ENCODE assay signal across 1 cellular context in the genomic region with DNA sequence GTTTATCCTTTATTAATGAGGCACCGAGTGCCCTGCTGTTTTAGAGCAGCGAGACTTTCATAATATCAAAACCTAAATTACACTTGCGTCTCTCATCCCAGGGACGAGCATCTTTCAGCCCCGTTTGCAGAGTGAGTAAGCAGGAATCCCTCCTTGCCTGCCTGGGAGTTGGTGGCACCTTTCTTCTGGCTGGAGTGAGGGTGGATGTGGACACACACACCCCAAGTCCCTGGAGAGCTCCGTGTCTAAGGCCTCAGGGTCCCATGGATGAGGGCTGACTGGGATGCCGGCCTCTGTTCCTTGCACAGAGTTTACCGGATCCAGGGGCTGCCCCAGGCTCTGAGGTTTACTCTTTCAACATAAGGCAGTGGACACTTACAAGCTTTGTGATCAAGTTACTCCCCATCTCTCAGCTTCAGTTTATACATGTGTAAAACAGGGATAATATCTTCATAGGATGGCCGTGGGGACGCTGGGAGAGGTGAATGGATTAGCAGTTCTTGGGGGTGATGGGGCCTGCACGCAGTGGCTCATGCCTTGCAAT.
TF ChIP-seq lines count a peak whose summit lies in the region.

No MANE protein-coding gene starts in this region.

TF ChIP-seq in GM23338, 12 proteins besides CTCF, POLR2A, EP300 and RAD21 (continued from another document):
- TF ChIP-seq, protein P1, sequence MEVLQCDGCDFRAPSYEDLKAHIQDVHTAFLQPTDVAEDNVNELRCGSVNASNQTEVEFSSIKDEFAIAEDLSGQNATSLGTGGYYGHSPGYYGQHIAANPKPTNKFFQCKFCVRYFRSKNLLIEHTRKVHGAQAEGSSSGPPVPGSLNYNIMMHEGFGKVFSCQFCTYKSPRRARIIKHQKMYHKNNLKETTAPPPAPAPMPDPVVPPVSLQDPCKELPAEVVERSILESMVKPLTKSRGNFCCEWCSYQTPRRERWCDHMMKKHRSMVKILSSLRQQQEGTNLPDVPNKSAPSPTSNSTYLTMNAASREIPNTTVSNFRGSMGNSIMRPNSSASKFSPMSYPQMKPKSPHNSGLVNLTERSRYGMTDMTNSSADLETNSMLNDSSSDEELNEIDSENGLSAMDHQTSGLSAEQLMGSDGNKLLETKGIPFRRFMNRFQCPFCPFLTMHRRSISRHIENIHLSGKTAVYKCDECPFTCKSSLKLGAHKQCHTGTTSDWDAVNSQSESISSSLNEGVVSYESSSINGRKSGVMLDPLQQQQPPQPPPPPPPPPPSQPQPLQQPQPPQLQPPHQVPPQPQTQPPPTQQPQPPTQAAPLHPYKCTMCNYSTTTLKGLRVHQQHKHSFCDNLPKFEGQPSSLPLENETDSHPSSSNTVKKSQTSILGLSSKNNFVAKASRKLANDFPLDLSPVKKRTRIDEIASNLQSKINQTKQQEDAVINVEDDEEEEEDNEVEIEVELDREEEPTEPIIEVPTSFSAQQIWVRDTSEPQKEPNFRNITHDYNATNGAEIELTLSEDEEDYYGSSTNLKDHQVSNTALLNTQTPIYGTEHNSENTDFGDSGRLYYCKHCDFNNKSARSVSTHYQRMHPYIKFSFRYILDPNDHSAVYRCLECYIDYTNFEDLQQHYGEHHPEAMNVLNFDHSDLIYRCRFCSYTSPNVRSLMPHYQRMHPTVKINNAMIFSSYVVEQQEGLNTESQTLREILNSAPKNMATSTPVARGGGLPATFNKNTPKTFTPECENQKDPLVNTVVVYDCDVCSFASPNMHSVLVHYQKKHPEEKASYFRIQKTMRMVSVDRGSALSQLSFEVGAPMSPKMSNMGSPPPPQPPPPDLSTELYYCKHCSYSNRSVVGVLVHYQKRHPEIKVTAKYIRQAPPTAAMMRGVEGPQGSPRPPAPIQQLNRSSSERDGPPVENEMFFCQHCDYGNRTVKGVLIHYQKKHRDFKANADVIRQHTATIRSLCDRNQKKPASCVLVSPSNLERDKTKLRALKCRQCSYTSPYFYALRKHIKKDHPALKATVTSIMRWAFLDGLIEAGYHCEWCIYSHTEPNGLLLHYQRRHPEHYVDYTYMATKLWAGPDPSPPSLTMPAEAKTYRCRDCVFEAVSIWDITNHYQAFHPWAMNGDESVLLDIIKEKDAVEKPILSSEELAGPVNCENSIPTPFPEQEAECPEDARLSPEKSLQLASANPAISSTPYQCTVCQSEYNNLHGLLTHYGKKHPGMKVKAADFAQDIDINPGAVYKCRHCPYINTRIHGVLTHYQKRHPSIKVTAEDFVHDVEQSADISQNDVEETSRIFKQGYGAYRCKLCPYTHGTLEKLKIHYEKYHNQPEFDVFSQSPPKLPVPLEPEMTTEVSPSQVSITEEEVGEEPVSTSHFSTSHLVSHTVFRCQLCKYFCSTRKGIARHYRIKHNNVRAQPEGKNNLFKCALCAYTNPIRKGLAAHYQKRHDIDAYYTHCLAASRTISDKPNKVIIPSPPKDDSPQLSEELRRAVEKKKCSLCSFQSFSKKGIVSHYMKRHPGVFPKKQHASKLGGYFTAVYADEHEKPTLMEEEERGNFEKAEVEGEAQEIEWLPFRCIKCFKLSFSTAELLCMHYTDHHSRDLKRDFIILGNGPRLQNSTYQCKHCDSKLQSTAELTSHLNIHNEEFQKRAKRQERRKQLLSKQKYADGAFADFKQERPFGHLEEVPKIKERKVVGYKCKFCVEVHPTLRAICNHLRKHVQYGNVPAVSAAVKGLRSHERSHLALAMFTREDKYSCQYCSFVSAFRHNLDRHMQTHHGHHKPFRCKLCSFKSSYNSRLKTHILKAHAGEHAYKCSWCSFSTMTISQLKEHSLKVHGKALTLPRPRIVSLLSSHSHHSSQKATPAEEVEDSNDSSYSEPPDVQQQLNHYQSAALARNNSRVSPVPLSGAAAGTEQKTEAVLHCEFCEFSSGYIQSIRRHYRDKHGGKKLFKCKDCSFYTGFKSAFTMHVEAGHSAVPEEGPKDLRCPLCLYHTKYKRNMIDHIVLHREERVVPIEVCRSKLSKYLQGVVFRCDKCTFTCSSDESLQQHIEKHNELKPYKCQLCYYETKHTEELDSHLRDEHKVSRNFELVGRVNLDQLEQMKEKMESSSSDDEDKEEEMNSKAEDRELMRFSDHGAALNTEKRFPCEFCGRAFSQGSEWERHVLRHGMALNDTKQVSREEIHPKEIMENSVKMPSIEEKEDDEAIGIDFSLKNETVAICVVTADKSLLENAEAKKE (CRISPR knock-in tag; IDR thresholded peaks at IDR 0.05): no peak
- TF ChIP-seq ZNF331 (CRISPR knock-in tag; IDR thresholded peaks at IDR 0.05; ENCODE audit: low read depth): no peak
- TF ChIP-seq NANOG (IDR thresholded peaks at IDR 0.05; ENCODE audit: borderline replicate concordance): no peak
- TF ChIP-seq EZH2 (IDR thresholded peaks at IDR 0.05; ENCODE audit: low read depth, unreplicated experiment): no peak
- TF ChIP-seq, protein P2, sequence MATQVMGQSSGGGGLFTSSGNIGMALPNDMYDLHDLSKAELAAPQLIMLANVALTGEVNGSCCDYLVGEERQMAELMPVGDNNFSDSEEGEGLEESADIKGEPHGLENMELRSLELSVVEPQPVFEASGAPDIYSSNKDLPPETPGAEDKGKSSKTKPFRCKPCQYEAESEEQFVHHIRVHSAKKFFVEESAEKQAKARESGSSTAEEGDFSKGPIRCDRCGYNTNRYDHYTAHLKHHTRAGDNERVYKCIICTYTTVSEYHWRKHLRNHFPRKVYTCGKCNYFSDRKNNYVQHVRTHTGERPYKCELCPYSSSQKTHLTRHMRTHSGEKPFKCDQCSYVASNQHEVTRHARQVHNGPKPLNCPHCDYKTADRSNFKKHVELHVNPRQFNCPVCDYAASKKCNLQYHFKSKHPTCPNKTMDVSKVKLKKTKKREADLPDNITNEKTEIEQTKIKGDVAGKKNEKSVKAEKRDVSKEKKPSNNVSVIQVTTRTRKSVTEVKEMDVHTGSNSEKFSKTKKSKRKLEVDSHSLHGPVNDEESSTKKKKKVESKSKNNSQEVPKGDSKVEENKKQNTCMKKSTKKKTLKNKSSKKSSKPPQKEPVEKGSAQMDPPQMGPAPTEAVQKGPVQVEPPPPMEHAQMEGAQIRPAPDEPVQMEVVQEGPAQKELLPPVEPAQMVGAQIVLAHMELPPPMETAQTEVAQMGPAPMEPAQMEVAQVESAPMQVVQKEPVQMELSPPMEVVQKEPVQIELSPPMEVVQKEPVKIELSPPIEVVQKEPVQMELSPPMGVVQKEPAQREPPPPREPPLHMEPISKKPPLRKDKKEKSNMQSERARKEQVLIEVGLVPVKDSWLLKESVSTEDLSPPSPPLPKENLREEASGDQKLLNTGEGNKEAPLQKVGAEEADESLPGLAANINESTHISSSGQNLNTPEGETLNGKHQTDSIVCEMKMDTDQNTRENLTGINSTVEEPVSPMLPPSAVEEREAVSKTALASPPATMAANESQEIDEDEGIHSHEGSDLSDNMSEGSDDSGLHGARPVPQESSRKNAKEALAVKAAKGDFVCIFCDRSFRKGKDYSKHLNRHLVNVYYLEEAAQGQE (IDR thresholded peaks at IDR 0.05; ENCODE audit: unreplicated experiment): no peak
- TF ChIP-seq STAT1 (IDR thresholded peaks at IDR 0.05; ENCODE audit: unreplicated experiment): no peak
- TF ChIP-seq POLR2AphosphoS5 (IDR thresholded peaks at IDR 0.05; ENCODE audit: low read depth): no peak
- no peak for TF ChIP-seq CREB1 (CRISPR knock-in tag; IDR thresholded peaks at IDR 0.05; ENCODE audit: low read depth)
- no peak for TF ChIP-seq ZNF114 (CRISPR knock-in tag; IDR thresholded peaks at IDR 0.05)
- no peak for TF ChIP-seq EZH2phosphoT487 (IDR thresholded peaks at IDR 0.05; ENCODE audit: unreplicated experiment)
- TF ChIP-seq, protein P3, sequence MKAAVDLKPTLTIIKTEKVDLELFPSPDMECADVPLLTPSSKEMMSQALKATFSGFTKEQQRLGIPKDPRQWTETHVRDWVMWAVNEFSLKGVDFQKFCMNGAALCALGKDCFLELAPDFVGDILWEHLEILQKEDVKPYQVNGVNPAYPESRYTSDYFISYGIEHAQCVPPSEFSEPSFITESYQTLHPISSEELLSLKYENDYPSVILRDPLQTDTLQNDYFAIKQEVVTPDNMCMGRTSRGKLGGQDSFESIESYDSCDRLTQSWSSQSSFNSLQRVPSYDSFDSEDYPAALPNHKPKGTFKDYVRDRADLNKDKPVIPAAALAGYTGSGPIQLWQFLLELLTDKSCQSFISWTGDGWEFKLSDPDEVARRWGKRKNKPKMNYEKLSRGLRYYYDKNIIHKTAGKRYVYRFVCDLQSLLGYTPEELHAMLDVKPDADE (IDR thresholded peaks at IDR 0.05): no peak
